In the genomic region with DNA sequence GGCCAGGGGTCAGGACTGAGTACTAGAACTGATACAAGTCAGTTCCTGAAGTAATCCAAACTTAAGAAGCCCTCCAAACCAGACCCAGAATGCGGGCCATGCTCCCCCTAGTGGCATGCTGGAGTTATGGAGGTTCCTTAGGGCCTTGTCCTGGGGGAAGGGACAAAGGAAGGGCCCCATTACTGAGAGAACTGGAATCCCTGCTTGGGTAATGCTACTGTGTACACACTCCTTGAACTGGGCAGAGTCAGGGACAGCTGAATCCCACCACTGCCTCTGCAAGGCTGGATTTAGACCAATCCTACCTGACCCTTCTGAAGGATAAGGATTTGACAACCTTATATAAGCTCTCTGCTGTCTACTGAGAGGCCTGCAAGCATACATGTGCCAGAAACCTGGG, we compare ENCODE assay signal across 8 cellular contexts.
A peak's percentile ranks its signal among the peaks of the same experiment; 100 is the strongest.
DNase-seq lines count a peak whose midpoint lies in the region; ATAC-seq and TF ChIP-seq lines count a peak whose summit lies in the region.

No MANE protein-coding gene starts in this region.

- CTCF ChIA-PET in OCI-LY7 (lab: Charles Lee; ENCODE audit: unreplicated experiment) = interaction anchor here (0.6 to 0.8 kb wide), 2 partner anchors 43 to 451 kb away, joined by 3 to 7 read pairs; no protein-coding TSS in a partner anchor

- no peaks in the 10 kb centered on the region for H3K9me3 Mint-ChIP-seq in activated T-helper 17 cell treated with anti-CD3 and anti-CD28 coated beads, Interleukin-2, amount 50 U/mL, for 72 hours

- H3K4me3 ChIP-seq in BE2C (ENCODE audit: low read depth, low read length) = no peak overlapping the region
- no peak overlapping the region for H3K4me3 ChIP-seq in HUES64 (ENCODE audit: low read length)
- H3K4me3 ChIP-seq in OCI-LY7 (ENCODE audit: low read depth, low read length, poor library complexity, severe bottlenecking) = no peak overlapping the region
- H3K4me3 ChIP-seq in ovary = no peak overlapping the region
- H3K4me3 ChIP-seq in aorta (ENCODE audit: low read length in 2 of 2) = no peak overlapping the region

- H3K9ac ChIP-seq in HUES64 (ENCODE audit: low read depth, low read length) = peak overlapping the region; percentile 1; the same call in 1 of the 2 replicates

- 14% methylated on average over 1 of the region's 1 CpG for whole genome bisulfite sequencing in HUES64
- WGBS in ovary, 3 donors = 7 to 22% (median 9%) methylated on average over 1 of the region's 1 CpG
- WGBS in aorta, 2 donors = 0 to 6% methylated on average over 1 of the region's 1 CpG

- H3K9me3 ChIP-seq in BE2C (no peaks in the 10 kb centered on the region), HUES64 (ENCODE audit: insufficient read depth, low read depth, low read length) (no peaks in the 10 kb centered on the region), OCI-LY7 (ENCODE audit: low read length) (no peaks in the 10 kb centered on the region), ovary (no peaks in the 10 kb centered on the region), aorta (ENCODE audit: control insufficient read depth, low read length) (no peaks in the 10 kb centered on the region)

- peaks cover 6% of the 10 kb centered on the region for H3K4me1 Mint-ChIP-seq in activated T-helper 17 cell treated with anti-CD3 and anti-CD28 coated beads, Interleukin-2, amount 50 U/mL, for 72 hours

- no peaks in the 10 kb centered on the region for H3K36me3 Mint-ChIP-seq in activated T-helper 17 cell treated with anti-CD3 and anti-CD28 coated beads, Interleukin-2, amount 50 U/mL, for 72 hours (ENCODE audit: low read depth)

- H3K4me2 ChIP-seq in OCI-LY7 (ENCODE audit: low read length) = no peak overlapping the region; the same call in 1 of the 2 replicates

- TF ChIP-seq POLR2A in ovary (IDR thresholded peaks at IDR 0.05) = no peak

- POLR2A ChIA-PET in OCI-LY7 (lab: Charles Lee) = interaction anchor here (0.6 to 1.3 kb wide), 5 partner anchors 49 to 1297 kb away, joined by 3 to 5 read pairs (median 3); a partner anchor contains a TSS

- H3K27me3 ChIP-seq in BE2C = no peaks in the 10 kb centered on the region
- no peaks in the 10 kb centered on the region for H3K27me3 ChIP-seq in HUES64 (ENCODE audit: insufficient read depth, low read length)
- no peaks in the 10 kb centered on the region for H3K27me3 ChIP-seq in ovary
- H3K27me3 ChIP-seq in aorta (ENCODE audit: control insufficient read depth in 1 of 2, insufficient read depth in 2 of 2, low read length in 1 of 2) = no peaks in the 10 kb centered on the region

- no peaks in the 10 kb centered on the region for H3K9me2 ChIP-seq in OCI-LY7 (ENCODE audit: insufficient read depth, low read length)

- H2AFZ ChIP-seq in OCI-LY7 (ENCODE audit: low read length) = peak overlapping the region; percentile 55; the same call in 1 of the 2 replicates

- ATAC-seq in GM19372 (IDR thresholded peaks at IDR 0.05; ENCODE audit: low read depth, unreplicated experiment) (peak; percentile 60), aorta (ENCODE audit: low FRiP score) (peak; percentile 78)
- ATAC-seq in activated T-helper 17 cell treated with anti-CD3 and anti-CD28 coated beads, Interleukin-2, amount 50 U/mL, for 72 hours (replicated peaks) = peak; percentile 69

- BruUV-seq in OCI-LY7 (replicated peaks; lab: Mats Ljungman, UMichigan) = no TSS peak

- DNase-seq in BE2C = peak; percentile 64
- DNase-seq in OCI-LY7 (ENCODE audit: low spot score) = peak; percentile 70
- DNase-seq in glomerular visceral epithelial cell (ENCODE audit: extremely low spot score) = peak; percentile 86
- DNase-seq in ovary = peak; percentile 67 to 83 (median 79)
- peak; percentile 84 to 91 for DNase-seq in aorta

- H3K27ac ChIP-seq in HUES64 (ENCODE audit: low read depth, low read length) = no peak overlapping the region
- H3K27ac ChIP-seq in OCI-LY7 (ENCODE audit: low read depth, low read length, poor library complexity, severe bottlenecking) = no peak overlapping the region
- H3K27ac ChIP-seq in ovary = peak overlapping the region in 1 of 2 donors; percentile 14
- no peak overlapping the region for H3K27ac ChIP-seq in aorta (ENCODE audit: low read depth in 1 of 2, low read length in 2 of 2)

- peak; percentile 81 for TF ChIP-seq CTCF in BE2C (IDR thresholded peaks at IDR 0.05; ENCODE audit: low read depth, low read length)
- TF ChIP-seq CTCF in OCI-LY7 (conservative IDR thresholded peaks at IDR 0.05; ENCODE audit: low read length) = peak; percentile 91
- peak; percentile 40 to 74 (median 60) for TF ChIP-seq CTCF in ovary (IDR thresholded peaks at IDR 0.05)

- no peak overlapping the region for H3K4me3 Mint-ChIP-seq in activated T-helper 17 cell treated with anti-CD3 and anti-CD28 coated beads, Interleukin-2, amount 50 U/mL, for 72 hours

- no peak for TF ChIP-seq EP300 in ovary (IDR thresholded peaks at IDR 0.05)

- H3K36me3 ChIP-seq in BE2C (no peaks in the 10 kb centered on the region), HUES64 (ENCODE audit: insufficient read depth, low read length) (no peaks in the 10 kb centered on the region), OCI-LY7 (ENCODE audit: insufficient read depth, low read length) (no peaks in the 10 kb centered on the region), ovary (no peaks in the 10 kb centered on the region), aorta (ENCODE audit: control insufficient read depth in 1 of 2, insufficient read depth in 2 of 2, low read length in 1 of 2) (no peaks in the 10 kb centered on the region)

- H3K27ac Mint-ChIP-seq in activated T-helper 17 cell treated with anti-CD3 and anti-CD28 coated beads, Interleukin-2, amount 50 U/mL, for 72 hours = no peak overlapping the region

- peaks cover 16% of the 10 kb centered on the region for H3K27me3 Mint-ChIP-seq in activated T-helper 17 cell treated with anti-CD3 and anti-CD28 coated beads, Interleukin-2, amount 50 U/mL, for 72 hours

- H3K79me2 ChIP-seq in OCI-LY7 (ENCODE audit: insufficient read depth, low read depth, low read length) = no peaks in the 10 kb centered on the region

- H3K4me1 ChIP-seq in BE2C (no peaks in the 10 kb centered on the region), HUES64 (ENCODE audit: insufficient read depth, low read length) (peaks cover 40% of the 10 kb centered on the region), OCI-LY7 (ENCODE audit: insufficient read depth, low read length, poor library complexity, severe bottlenecking) (peaks cover 12% of the 10 kb centered on the region), ovary (ENCODE audit: insufficient read depth) (peaks cover 13% of the 10 kb centered on the region), aorta (ENCODE audit: control insufficient read depth in 1 of 2, insufficient read depth in 2 of 2, low read length in 2 of 2) (no peaks in the 10 kb centered on the region)

- no peaks in the 10 kb centered on the region for H4K20me1 ChIP-seq in OCI-LY7 (ENCODE audit: insufficient read depth, low read length)

- intact Hi-C loops in OCI-LY7 (cut with micrococcal nuclease; ENCODE audit: unreplicated experiment) (loop anchor here (2.0 to 10.0 kb wide), 2 partner anchors 125 to 239 kb away; no protein-coding TSS in a partner anchor), ovary (cut with DNase I) (loop anchor here in 3 of 4 donors (5.0 kb wide), 4 partner anchors 59 to 421 kb away; a partner anchor contains a TSS), aorta (cut with DNase I) (loop anchor here (5.0 to 10.0 kb wide), 3 partner anchors 131 to 249 kb away; a partner anchor contains a TSS)
